Comparison of ENCODE assay signal across 26 cellular contexts in genomic region chr13:71886880-71887279, GRCh38.
"Had no signal": no experiment of that assay in that cellular context is flagged by ENCODE, and none has a peak within 500 bp of the region (broad histone marks: within the 10 kb centered on the region; RNA-seq: fewer than 3 reads in every experiment).

No MANE protein-coding gene starts in this region.

- DNase-seq: stimulated activated CD4-positive, alpha-beta T cell treated with anti-CD3 and anti-CD28 coated beads, Interleukin-2, amount 100 ng/mL, for 48 hours; stimulated activated CD4-positive, alpha-beta T cell treated with anti-CD3 and anti-CD28 coated beads, Interleukin-4, amount 100 ng/mL, for 1 hour; stimulated activated CD4-positive, alpha-beta T cell treated with anti-CD3 and anti-CD28 coated beads, Interleukin-4, amount 100 ng/mL, for 24 hours; stimulated activated CD4-positive, alpha-beta T cell treated with anti-CD3 and anti-CD28 coated beads, Interleukin-4, amount 100 ng/mL, for 4 hours; stimulated activated CD8-positive, alpha-beta memory T cell treated with anti-CD3 and anti-CD28 coated beads, Interleukin-4, amount 100 ng/mL, for 48 hours; stimulated activated naive B cell treated with anti-CD40 and anti-IgM and Interleukin-4, amounts not matched to agents 10 μg/mL and 1 μg/mL and 100 μg/mL, for 72 hours; stimulated activated naive CD4-positive, alpha-beta T cell; stimulated activated naive CD4-positive, alpha-beta T cell treated with Interleukin-2 at 50 U/mL for 16 hours; stimulated activated naive CD8-positive, alpha-beta T cell treated with anti-CD3 and anti-CD28 coated beads, Interleukin-15, amount 100 ng/mL, for 72 hours; stimulated activated naive CD8-positive, alpha-beta T cell treated with anti-CD3 and anti-CD28 coated beads, Interleukin-15, Interleukin-2, amounts not matched to agents 100 U/mL and 50 U/mL, for 24 hours; stomach; substantia nigra; testis; thyroid gland; tibial artery; transverse colon; trophoblast cell; upper lobe of left lung; upper lobe of right lung; uterus had no signal

- H3K36me3 ChIP-seq: stomach, suprapubic skin, thoracic aorta, thyroid gland, tibial artery, tibial nerve, transverse colon, upper lobe of left lung, upper lobe of right lung, uterus, vagina had no signal

- H3K4me3 ChIP-seq: stomach, suprapubic skin, testis, thoracic aorta, thyroid gland, tibial artery, tibial nerve, transverse colon, upper lobe of left lung, upper lobe of right lung, uterus, vagina had no signal

- H3K9me3 ChIP-seq: stomach, suprapubic skin, testis, thoracic aorta, thyroid gland, tibial artery, tibial nerve, transverse colon, upper lobe of left lung, upper lobe of right lung, uterus, vagina had no signal

- H3K27ac ChIP-seq: stomach, suprapubic skin, testis, thoracic aorta, thyroid gland, tibial artery, tibial nerve, transverse colon, upper lobe of left lung, upper lobe of right lung, uterus, vagina had no signal

- H3K27me3 ChIP-seq: stomach, suprapubic skin, testis, thyroid gland, tibial artery, tibial nerve, transverse colon, upper lobe of left lung, upper lobe of right lung, uterus, vagina had no signal

- ATAC-seq: stimulated activated effector memory CD8-positive, alpha-beta T cell treated with anti-CD3 and anti-CD28 coated beads, Interleukin-12 subunit alpha, Interleukin-12 subunit beta, amount 100 ng/mL, for 72 hours; stimulated activated memory B cell treated with anti-CD40 and anti-IgM and Interleukin-4, amounts not matched to agents 10 μg/mL and 1 μg/mL and 100 μg/mL, for 72 hours; stimulated activated naive B cell treated with anti-CD40 and anti-IgM and Interleukin-4, amounts not matched to agents 10 μg/mL and 1 μg/mL and 100 μg/mL, for 72 hours; stimulated activated naive CD8-positive, alpha-beta T cell treated with anti-CD3 and anti-CD28 coated beads, Interleukin-15, amount 100 ng/mL, for 72 hours; stimulated activated naive CD8-positive, alpha-beta T cell treated with anti-CD3 and anti-CD28 coated beads, Interleukin-15, Interleukin-2, amounts not matched to agents 100 U/mL and 50 U/mL, for 24 hours; upper lobe of right lung had no signal

- H3K4me1 ChIP-seq: stomach, suprapubic skin, testis, thyroid gland, tibial artery, tibial nerve, transverse colon, upper lobe of left lung, upper lobe of right lung, uterus, vagina had no signal
